Comparison of ENCODE assay signal across 24 cellular contexts in genomic region chr1:88168126-88168525, GRCh38.
DNase-seq lines count a peak whose midpoint lies in the region; ATAC-seq lines count a peak whose summit lies in the region.
"Had no signal": no experiment of that assay in that cellular context is flagged by ENCODE, and none has a peak within 500 bp of the region (broad histone marks: within the 10 kb centered on the region; RNA-seq: fewer than 3 reads in every experiment).

No MANE protein-coding gene starts in this region.

- ATAC-seq in GM18867 (IDR thresholded peaks at IDR 0.05; ENCODE audit: unreplicated experiment): peak; percentile 58
- ATAC-seq in GM21619 (IDR thresholded peaks at IDR 0.05; ENCODE audit: unreplicated experiment): peak; percentile 54
- ATAC-seq in HG03354 (IDR thresholded peaks at IDR 0.05; ENCODE audit: poor library complexity, severe bottlenecking, unreplicated experiment): peak; percentile 42
- ATAC-seq in GM21529 (IDR thresholded peaks at IDR 0.05; ENCODE audit: unreplicated experiment): no peak
- ATAC-seq in GM21576 (IDR thresholded peaks at IDR 0.05; ENCODE audit: unreplicated experiment): no peak
- no peak for ATAC-seq in HG02798 (IDR thresholded peaks at IDR 0.05; ENCODE audit: poor library complexity, unreplicated experiment)
- ATAC-seq: HCT116, PC-3 had no signal

- no peak for DNase-seq in midbrain (lab: John Stamatoyannopoulos, UW)
- DNase-seq: Caco-2; CD4-positive, CD25-positive, alpha-beta regulatory T cell; EL; GDM1; NCI-H1092 treated with DMSO at 0.1 percent for 48 hours; NCI-H1436; NCI-H1930; NCI-H2107; NCI-H446; NCI-H524 treated with DMSO at 0.1 percent for 48 hours; NCI-H774; NK-92 treated with Interleukin-12 subunit alpha and Interleukin-12 subunit beta, amount 100 ng/mL, for 24 hours; PC-3; SK-N-SH; SW 1271; T-helper 9 cell had no signal

Comparison
In these comparisons a context has a peak if more than half of its experiments do, and no peak if none do; other contexts are left out.
1. ATAC-seq: peak in GM18867 (single experiment), GM21619 (single experiment) and HG03354 (single experiment); none in GM21529 (single experiment), GM21576 (single experiment) and HG02798 (single experiment).